In the genomic region with DNA sequence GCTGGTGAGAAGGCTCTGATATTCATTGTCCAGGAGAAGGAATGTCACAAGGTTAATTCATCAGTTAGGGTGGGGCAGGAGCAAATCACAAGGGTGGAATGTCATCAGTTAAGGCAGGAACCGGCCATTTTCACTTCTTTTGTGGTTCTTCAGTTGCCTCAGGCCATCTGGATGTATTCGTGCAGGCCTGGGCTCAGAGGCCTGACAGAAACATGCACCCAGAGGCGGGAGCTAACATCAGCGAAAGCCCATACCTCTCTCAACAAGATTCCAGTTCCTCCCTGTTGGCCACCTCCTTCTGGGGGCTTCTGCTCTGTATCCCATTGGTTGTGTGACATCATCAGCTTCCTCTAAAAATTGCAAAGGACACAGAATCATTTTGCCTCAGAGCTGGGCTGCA, we compare ENCODE assay signal across 23 cellular contexts.
DNase-seq lines count a peak whose midpoint lies in the region; ATAC-seq, FAIRE-seq and TF ChIP-seq lines count a peak whose summit lies in the region.
"Had no signal": no experiment of that assay in that cellular context is flagged by ENCODE, and none has a peak within 500 bp of the region (broad histone marks: within the 10 kb centered on the region; RNA-seq: fewer than 3 reads in every experiment).

No MANE protein-coding gene starts in this region.

- ATAC-seq in Right ventricle myocardium inferior (no peak), HG03520 (IDR thresholded peaks at IDR 0.05; ENCODE audit: unreplicated experiment) (no peak)
- ATAC-seq: PC-3 had no signal

- H3K4me1 Mint-ChIP-seq in mesothelial cell of epicardium = peaks cover 13% of the 10 kb centered on the region

- intact Hi-C loops in cardiac septum (cut with DNase I) (no loop called here), Right ventricle myocardium inferior (cut with DNase I) (no loop called here)

- no peak for TF ChIP-seq POLR2A in H54 (IDR thresholded peaks at IDR 0.05; ENCODE audit: low read depth, low read length)

- no peaks in the 10 kb centered on the region for H3K9me3 Mint-ChIP-seq in mesothelial cell of epicardium

- H3K36me3 Mint-ChIP-seq in mesothelial cell of epicardium = no peaks in the 10 kb centered on the region

- H3K4me3 Mint-ChIP-seq in mesothelial cell of epicardium = no peak overlapping the region

- peak overlapping the region; percentile 54 for H3K27ac ChIP-seq in cingulate gyrus (ENCODE audit: low read depth, low read length)

- H3K27ac Mint-ChIP-seq in mesothelial cell of epicardium = peak overlapping the region; percentile 31

- no peak for TF ChIP-seq CTCF in mesothelial cell of epicardium (IDR thresholded peaks at IDR 0.05; ENCODE audit: unreplicated experiment)

- DNase-seq in cardiac septum (ENCODE audit: low spot score) (peak; percentile 7), Right ventricle myocardium inferior (ENCODE audit: missing footprints) (no peak), mesothelial cell of epicardium (ENCODE audit: low spot score in 2 of 2, unreplicated experiment in 2 of 2) (no peak), HT-29 (ENCODE audit: low spot score) (no peak), H54 (ENCODE audit: insufficient read length, low spot score) (no peak)
- no peak for DNase-seq in activated naive CD4-positive, alpha-beta T cell treated with Interleukin-2 at 50 U/mL for 16 hours
- DNase-seq: 8988T; ACHN; DMS153; H7; KG1; MM.1S; NCI-H2029; NCI-H446; NCI-H526; NCI-H82; NK-92 treated with Interleukin-12 subunit alpha and Interleukin-12 subunit beta, amount 100 ng/mL, for 24 hours; PC-3; SHP77 had no signal

- no peaks in the 10 kb centered on the region for H3K27me3 Mint-ChIP-seq in mesothelial cell of epicardium (ENCODE audit: low read depth)

- no peak for FAIRE-seq in H54 (lab: Jason Lieb, UNC)
- FAIRE-seq: GM18507, HTR-8/SVneo had no signal
